ENCODE assay signal across 28 cellular contexts in the genomic region with DNA sequence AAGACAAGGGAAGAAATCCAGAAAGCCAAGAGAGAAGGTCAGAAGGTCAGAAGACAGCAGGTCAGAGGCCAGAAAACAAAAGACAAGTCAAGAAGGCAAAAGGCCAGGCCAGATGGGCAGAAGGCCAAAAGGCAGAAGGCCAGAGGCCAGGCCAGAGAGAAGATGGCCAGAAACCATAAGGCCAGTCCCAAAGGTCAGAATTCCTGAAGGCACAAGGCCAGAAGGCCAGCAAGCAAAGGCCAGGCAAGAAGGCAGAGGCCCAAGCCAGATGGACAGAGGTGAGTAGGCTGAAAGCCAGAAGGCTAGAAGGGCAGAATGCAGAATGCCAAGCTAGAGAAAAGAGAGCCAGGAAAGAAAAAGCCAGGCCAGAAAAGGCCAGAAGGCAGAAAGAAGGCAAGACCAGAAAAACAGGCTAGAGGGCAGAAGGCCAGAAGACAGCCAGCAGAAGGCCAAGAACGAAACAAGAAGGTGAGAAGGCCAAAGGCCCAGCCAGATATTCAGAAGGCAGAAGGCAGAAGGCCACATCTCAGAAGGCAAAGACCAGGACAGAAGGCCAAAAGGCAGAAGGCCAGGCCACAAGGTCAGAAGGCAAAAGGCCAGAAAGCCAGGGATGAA.
"Had no signal": no experiment of that assay in that cellular context is flagged by ENCODE, and none has a peak within 500 bp of the region (broad histone marks: within the 10 kb centered on the region; RNA-seq: fewer than 3 reads in every experiment).

No MANE protein-coding gene starts in this region.

- H3K36me3 Mint-ChIP-seq: stimulated activated memory B cell treated with anti-CD40 and anti-IgM and Interleukin-4, amounts not matched to agents 10 μg/mL and 1 μg/mL and 100 μg/mL, for 72 hours had no signal

- H3K4me3 Mint-ChIP-seq: dendritic cell treated with granulocyte-macrophage colony-stimulating factor and Interleukin-4, amounts not matched to agents 40 ng/mL and 50 ng/mL, for 4 days; endodermal cell; immature natural killer cell; mesothelial cell of epicardium; naive B cell; natural killer cell treated with Interleukin-12 subunit alpha and Interleukin-12 subunit beta and Interleukin-15 and Interleukin-18, amount 100 ng/mL, for 72 hours; neural crest cell; stimulated activated memory B cell treated with anti-CD40 and anti-IgM and Interleukin-4, amounts not matched to agents 10 μg/mL and 1 μg/mL and 100 μg/mL, for 72 hours had no signal

- H3K27ac Mint-ChIP-seq: dendritic cell treated with granulocyte-macrophage colony-stimulating factor and Interleukin-4, amounts not matched to agents 40 ng/mL and 50 ng/mL, for 4 days; endodermal cell; mesothelial cell of epicardium; natural killer cell treated with Interleukin-12 subunit alpha and Interleukin-12 subunit beta and Interleukin-15 and Interleukin-18, amount 100 ng/mL, for 72 hours; progenitor cell of endocrine pancreas; stimulated activated memory B cell treated with anti-CD40 and anti-IgM and Interleukin-4, amounts not matched to agents 10 μg/mL and 1 μg/mL and 100 μg/mL, for 72 hours had no signal

- ATAC-seq: mucosa of descending colon; natural killer cell treated with Interleukin-12 subunit alpha and Interleukin-12 subunit beta and Interleukin-15 and Interleukin-18, amount 100 ng/mL, for 72 hours; stimulated activated naive CD8-positive, alpha-beta T cell treated with anti-CD3 and anti-CD28 coated beads, Interleukin-15, Interleukin-2, amounts not matched to agents 100 U/mL and 50 U/mL, for 24 hours had no signal

- H3K4me3 ChIP-seq: colonic mucosa, esophagus squamous epithelium, mucosa of descending colon, pancreas, right atrium auricular region, sigmoid colon, skin epidermis, spleen, thoracic aorta, tibial nerve, upper lobe of left lung had no signal

- H3K27me3 ChIP-seq: colonic mucosa, esophagus squamous epithelium, neutrophil, pancreas, right atrium auricular region, sigmoid colon, spleen, tibial nerve, upper lobe of left lung had no signal

- H3K4me1 ChIP-seq: colonic mucosa, right atrium auricular region, spleen, upper lobe of left lung had no signal

- H3K27me3 Mint-ChIP-seq: dendritic cell treated with granulocyte-macrophage colony-stimulating factor and Interleukin-4, amounts not matched to agents 40 ng/mL and 50 ng/mL, for 4 days; naive B cell; natural killer cell treated with Interleukin-12 subunit alpha and Interleukin-12 subunit beta and Interleukin-15 and Interleukin-18, amount 100 ng/mL, for 72 hours; progenitor cell of endocrine pancreas; stimulated activated memory B cell treated with anti-CD40 and anti-IgM and Interleukin-4, amounts not matched to agents 10 μg/mL and 1 μg/mL and 100 μg/mL, for 72 hours had no signal

- DNase-seq: colonic mucosa; effector CD8-positive, alpha-beta T cell; endodermal cell; esophagus squamous epithelium; foreskin melanocyte; hypothalamus; immature natural killer cell; islet precursor cell; mesenchymal stem cell; mucosa of descending colon; naive B cell; sigmoid colon; spleen; stimulated activated CD4-positive, alpha-beta T cell treated with anti-CD3 and anti-CD28 coated beads, Interleukin-4, amount 100 ng/mL, for 4 hours; stimulated activated naive CD8-positive, alpha-beta T cell treated with anti-CD3 and anti-CD28 coated beads, Interleukin-15, Interleukin-2, amounts not matched to agents 100 U/mL and 50 U/mL, for 24 hours; upper lobe of left lung had no signal

- H3K36me3 ChIP-seq: colonic mucosa, esophagus squamous epithelium, neutrophil, pancreas, right atrium auricular region, sigmoid colon, spleen, thoracic aorta, tibial nerve, upper lobe of left lung had no signal

- H3K9me3 ChIP-seq: colonic mucosa, neutrophil, pancreas had no signal

- H3K4me1 Mint-ChIP-seq: endodermal cell; immature natural killer cell; mesothelial cell of epicardium; naive B cell; neural crest cell; stimulated activated memory B cell treated with anti-CD40 and anti-IgM and Interleukin-4, amounts not matched to agents 10 μg/mL and 1 μg/mL and 100 μg/mL, for 72 hours had no signal

- H3K27ac ChIP-seq: colonic mucosa, esophagus squamous epithelium, neutrophil, right atrium auricular region, sigmoid colon, spleen, thoracic aorta, tibial nerve, upper lobe of left lung had no signal
